8 cellular contexts compared by ENCODE assay signal in genomic region chr11:37277896-37278465, GRCh38.
"Had no signal": no experiment of that assay in that cellular context is flagged by ENCODE, and none has a peak within 500 bp of the region (broad histone marks: within the 10 kb centered on the region; RNA-seq: fewer than 3 reads in every experiment).

No MANE protein-coding gene starts in this region.

- H3K27me3 Mint-ChIP-seq: IgD-negative memory B cell had no signal

- H3K4me3 ChIP-seq: K562 had no signal

- H3K36me3 Mint-ChIP-seq: IgD-negative memory B cell had no signal

- H3K27ac Mint-ChIP-seq: IgD-negative memory B cell had no signal

- H3K9ac ChIP-seq: KMS-11 had no signal

- H3K4me1 Mint-ChIP-seq: IgD-negative memory B cell had no signal

- DNase-seq: IMR-90, KBM-7, KG1 had no signal

- H3K27ac ChIP-seq: HL-60, KMS-11 had no signal

- H3K4me3 Mint-ChIP-seq: IgD-negative memory B cell had no signal

- ATAC-seq: HepG2, K562 had no signal
